1 cellular context compared by ENCODE assay signal in genomic region chr15:89780601-89781000, GRCh38.
TF ChIP-seq lines count a peak whose summit lies in the region.

No MANE protein-coding gene starts in this region.

TF ChIP-seq in SK-N-SH treated with all-trans-retinoic acid at 6 μM for 48 hours, 23 proteins besides CTCF, POLR2A, EP300 and RAD21:
- TF ChIP-seq CSRNP3 (CRISPR knock-in tag; IDR thresholded peaks at IDR 0.05) (no peak), ZFP30 (CRISPR knock-in tag; IDR thresholded peaks at IDR 0.05) (no peak), ZFP3 (CRISPR knock-in tag; IDR thresholded peaks at IDR 0.05) (peak; percentile 89), TCF4 (CRISPR knock-in tag; IDR thresholded peaks at IDR 0.05; ENCODE audit: borderline replicate concordance) (no peak), OSR1 (CRISPR knock-in tag; IDR thresholded peaks at IDR 0.05) (no peak), ZNF70 (CRISPR knock-in tag; IDR thresholded peaks at IDR 0.05) (no peak), TOX (CRISPR knock-in tag; IDR thresholded peaks at IDR 0.05; ENCODE audit: borderline replicate concordance) (no peak), POU6F1 (CRISPR knock-in tag; IDR thresholded peaks at IDR 0.05; ENCODE audit: borderline replicate concordance, low read depth) (no peak)
